20 cellular contexts compared by ENCODE assay signal in genomic region chr12:3250034-3250433, GRCh38.
DNase-seq lines count a peak whose midpoint lies in the region; ATAC-seq, FAIRE-seq and TF ChIP-seq lines count a peak whose summit lies in the region.
"Had no signal": no experiment of that assay in that cellular context is flagged by ENCODE, and none has a peak within 500 bp of the region (broad histone marks: within the 10 kb centered on the region; RNA-seq: fewer than 3 reads in every experiment).

No MANE protein-coding gene starts in this region.

- H3K27ac ChIP-seq in SK-N-MC (peak overlapping the region; percentile 84; the same call in 1 of the 2 replicates), stomach (peak overlapping the region in 3 of 5 donors; percentile 14 to 86 (median 15))
- H3K27ac ChIP-seq: RWPE1 had no signal

- no peak for DNase-seq in SK-N-MC (ENCODE audit: low read depth, low spot score)
- DNase-seq in bronchial epithelial cell (ENCODE audit: low read depth), result no peak
- no peak for DNase-seq in left ventricle myocardium superior
- no peak for DNase-seq in stomach
- no peak for DNase-seq in 8988T
- DNase-seq: BE2C; CD8-positive, alpha-beta memory T cell; DMS79; MV-4-11; NCI-H1417; NCI-H187 treated with DMSO at 0.1 percent for 48 hours; NCI-H2171 treated with DMSO at 0.1 percent for 48 hours; NCI-H446 treated with DMSO at 0.1 percent for 48 hours had no signal

- TF ChIP-seq POLR2A in stomach (IDR thresholded peaks at IDR 0.05), result no peak

- peak; percentile 7 for FAIRE-seq in bronchial epithelial cell (lab: Jason Lieb, UNC)
- FAIRE-seq: D721Med, K562 had no signal

- no peak overlapping the region for H3K9ac ChIP-seq in SK-N-MC (ENCODE audit: insufficient read length)

- no peak for TF ChIP-seq EP300 in stomach (IDR thresholded peaks at IDR 0.05)

- H3K4me3 ChIP-seq in SK-N-MC (no peak overlapping the region), bronchial epithelial cell (ENCODE audit: low read depth, low read length) (no peak overlapping the region), stomach (no peak overlapping the region)
- H3K4me3 ChIP-seq: GM23338, K562 had no signal

- intact Hi-C loops in left ventricle myocardium superior (cut with micrococcal nuclease) (loop anchor here (10.0 kb wide), 1 partner anchor 45 kb away; no protein-coding TSS in a partner anchor), stomach (cut with DNase I; ENCODE audit: low total_unique reads) (no loop called here)

- H3K9me3 ChIP-seq in SK-N-MC (ENCODE audit: low read depth, low read length), result no peaks in the 10 kb centered on the region
- H3K9me3 ChIP-seq in stomach, result no peaks in the 10 kb centered on the region
- H3K9me3 ChIP-seq: BE2C had no signal

- H3K36me3 ChIP-seq in SK-N-MC (ENCODE audit: insufficient read depth, low read length), result no peaks in the 10 kb centered on the region
- H3K36me3 ChIP-seq in bronchial epithelial cell (ENCODE audit: control insufficient read depth, insufficient read depth, low read length), result no peaks in the 10 kb centered on the region
- H3K36me3 ChIP-seq in stomach, result peaks cover 0 to 3% (median 2%) of the 10 kb centered on the region in 4 donors

- 61 to 77% (median 65%) methylated on average over 6 of the region's 6 CpGs for WGBS in stomach, 5 donors

- TF ChIP-seq CTCF in bronchial epithelial cell (IDR thresholded peaks at IDR 0.05; ENCODE audit: insufficient read depth, low read length, severe bottlenecking) (no peak), stomach (IDR thresholded peaks at IDR 0.05) (no peak)

- ATAC-seq in left ventricle myocardium superior (peak; percentile 65), GM18498 (IDR thresholded peaks at IDR 0.05; ENCODE audit: unreplicated experiment) (no peak), GM21825 (IDR thresholded peaks at IDR 0.05; ENCODE audit: unreplicated experiment) (no peak)
- ATAC-seq: GM23338, HCT116, K562 had no signal

- H3K27me3 ChIP-seq in bronchial epithelial cell (ENCODE audit: control insufficient read depth, insufficient read depth, low read length) (no peaks in the 10 kb centered on the region), stomach (no peaks in the 10 kb centered on the region)
- H3K27me3 ChIP-seq: BE2C had no signal

- peaks cover 9 to 67% (median 31%) of the 10 kb centered on the region in 4 donors for H3K4me1 ChIP-seq in stomach
